In genomic region chr6:158818008-158818579, GRCh38 we compare ENCODE assay signal across 1 cellular context.
TF ChIP-seq lines count a peak whose summit lies in the region.

No MANE protein-coding gene starts in this region.

TF ChIP-seq in HepG2, 621 proteins besides CTCF, POLR2A, EP300 and RAD21 (continued from another document and continues in another):
- TF ChIP-seq ZNF639 (CRISPR knock-in tag; conservative IDR thresholded peaks at IDR 0.05) = no peak; the same call in 1 of the 2 replicates
- no peak for TF ChIP-seq CEBPB (IDR thresholded peaks at IDR 0.05; ENCODE audit: borderline replicate concordance, low read depth, low read length)
- no peak for TF ChIP-seq ZNF30 (CRISPR knock-in tag; IDR thresholded peaks at IDR 0.05)
- TF ChIP-seq ZSCAN12 (CRISPR knock-in tag; IDR thresholded peaks at IDR 0.05) = peak; percentile 77; the same call in 1 of the 2 replicates
- TF ChIP-seq ZNF138 (CRISPR knock-in tag; IDR thresholded peaks at IDR 0.05; ENCODE audit: low read depth) = no peak
- no peak for TF ChIP-seq SP2 (CRISPR knock-in tag; IDR thresholded peaks at IDR 0.05)
- no peak for TF ChIP-seq ATRX (CRISPR knock-in tag; IDR thresholded peaks at IDR 0.05; ENCODE audit: borderline replicate concordance)
- TF ChIP-seq ZNF770 (CRISPR knock-in tag; IDR thresholded peaks at IDR 0.05) = no peak
- no peak for TF ChIP-seq TRIM24 (CRISPR knock-in tag; IDR thresholded peaks at IDR 0.05)
- no peak for TF ChIP-seq SMAD1 (CRISPR knock-in tag; IDR thresholded peaks at IDR 0.05; ENCODE audit: borderline replicate concordance, low read depth)
- TF ChIP-seq ELF1 (CRISPR knock-in tag; IDR thresholded peaks at IDR 0.05) = no peak
- peak; percentile 68; the same call in 1 of the 2 replicates for TF ChIP-seq ZNF280D (CRISPR knock-in tag; IDR thresholded peaks at IDR 0.05)
- TF ChIP-seq ZNF20 (CRISPR knock-in tag; IDR thresholded peaks at IDR 0.05) = no peak
- no peak for TF ChIP-seq HNRNPUL1 (IDR thresholded peaks at IDR 0.05; ENCODE audit: low read depth, low read length)
- 0 out of 2 replicates have a peak, but pooled peaks have one; percentile 54 for TF ChIP-seq ZBTB49 (CRISPR knock-in tag; IDR thresholded peaks at IDR 0.05; ENCODE audit: borderline replicate concordance)
- no peak for TF ChIP-seq RFXAP (CRISPR knock-in tag; IDR thresholded peaks at IDR 0.05; ENCODE audit: borderline replicate concordance)
- no peak for TF ChIP-seq TRIM22 (IDR thresholded peaks at IDR 0.05)
- TF ChIP-seq PRDM15 (CRISPR knock-in tag; IDR thresholded peaks at IDR 0.05) = 0 out of 2 replicates have a peak, but pooled peaks have one; percentile 12
- no peak for TF ChIP-seq ZNF383 (CRISPR knock-in tag; IDR thresholded peaks at IDR 0.05; ENCODE audit: borderline replicate concordance)
- TF ChIP-seq AHDC1 (CRISPR knock-in tag; IDR thresholded peaks at IDR 0.05; ENCODE audit: borderline replicate concordance) = no peak
- TF ChIP-seq ZNF260 (CRISPR knock-in tag; IDR thresholded peaks at IDR 0.05; ENCODE audit: borderline replicate concordance, low read depth) = no peak
- peak; percentile 70; the same call in 1 of the 2 replicates for TF ChIP-seq HNRNPL (IDR thresholded peaks at IDR 0.05; ENCODE audit: low read depth, low read length)
- TF ChIP-seq TCF7 (IDR thresholded peaks at IDR 0.05; ENCODE audit: low read depth) = no peak
- 0 out of 2 replicates have a peak, but pooled peaks have one; percentile 36 for TF ChIP-seq ZNF713 (CRISPR knock-in tag; IDR thresholded peaks at IDR 0.05)
- no peak for TF ChIP-seq KLF11 (CRISPR knock-in tag; IDR thresholded peaks at IDR 0.05)
- TF ChIP-seq ZNF878 (CRISPR knock-in tag; IDR thresholded peaks at IDR 0.05) = no peak; the same call in 1 of the 2 replicates
- TF ChIP-seq ZNF710 (CRISPR knock-in tag; IDR thresholded peaks at IDR 0.05; ENCODE audit: borderline replicate concordance) = no peak
- 0 out of 2 replicates have a peak, but pooled peaks have one; percentile 23 for TF ChIP-seq ZNF335 (CRISPR knock-in tag; IDR thresholded peaks at IDR 0.05)
- no peak for TF ChIP-seq CHD2 (IDR thresholded peaks at IDR 0.05; ENCODE audit: low read depth, low read length)
- peak; percentile 58; the same call in 1 of the 2 replicates for TF ChIP-seq SALL2 (CRISPR knock-in tag; IDR thresholded peaks at IDR 0.05)
- peak; percentile 37; the same call in 1 of the 2 replicates for TF ChIP-seq BHLHE40 (IDR thresholded peaks at IDR 0.05; ENCODE audit: low read length)
- no peak for TF ChIP-seq NR3C1 (CRISPR knock-in tag; IDR thresholded peaks at IDR 0.05)
